In genomic region chr11:121456816-121457431, GRCh38 we compare ENCODE assay signal across 16 cellular contexts. TPM values are rescaled to one million over a fixed set of nuclear protein-coding genes. Genes with fewer than 3 reads are reported as not detected.
A peak's percentile ranks its signal among the peaks of the same experiment; 100 is the strongest.
DNase-seq lines count a peak whose midpoint lies in the region; ATAC-seq and TF ChIP-seq lines count a peak whose summit lies in the region.
"Had no signal": no experiment of that assay in that cellular context is flagged by ENCODE, and none has a peak within 500 bp of the region (broad histone marks: within the 10 kb centered on the region; RNA-seq: fewer than 3 reads in every experiment).

No MANE protein-coding gene starts in this region.

- H3K79me2 ChIP-seq in Loucy (ENCODE audit: insufficient read depth, low read length) (peaks cover 97% of the 10 kb centered on the region), smooth muscle cell (ENCODE audit: low read depth) (no peaks in the 10 kb centered on the region)

- H3K9me2 ChIP-seq in Loucy (replicated peaks; ENCODE audit: low read depth, low read length), result no peaks in the 10 kb centered on the region

- peaks cover 26% of the 10 kb centered on the region for H4K20me1 ChIP-seq in Loucy (ENCODE audit: insufficient read depth, low read length, poor library complexity, severe bottlenecking)
- no peaks in the 10 kb centered on the region for H4K20me1 ChIP-seq in smooth muscle cell (ENCODE audit: low read depth)

- H3K36me3 ChIP-seq in Loucy (ENCODE audit: insufficient read depth, low read length), result no peaks in the 10 kb centered on the region
- no peaks in the 10 kb centered on the region for H3K36me3 ChIP-seq in smooth muscle cell (ENCODE audit: low read depth)
- H3K36me3 ChIP-seq: stomach had no signal

- no peak overlapping the region for H2AFZ ChIP-seq in Loucy (ENCODE audit: low read length)
- H2AFZ ChIP-seq in smooth muscle cell (ENCODE audit: low read depth), result no peak overlapping the region

- H3K9me3 ChIP-seq in Loucy (ENCODE audit: insufficient read depth, low read depth, low read length) (no peaks in the 10 kb centered on the region), smooth muscle cell (replicated peaks; ENCODE audit: low read depth) (no peaks in the 10 kb centered on the region)
- H3K9me3 ChIP-seq: stomach had no signal

- peaks cover 78% of the 10 kb centered on the region for H3K4me1 ChIP-seq in Loucy (ENCODE audit: insufficient read depth, low read length, poor library complexity, severe bottlenecking)
- H3K4me1 ChIP-seq in smooth muscle cell (ENCODE audit: low read depth), result peaks cover 11% of the 10 kb centered on the region

- H3K4me2 ChIP-seq in Loucy (ENCODE audit: low read depth, low read length, poor library complexity, severe bottlenecking), result peak overlapping the region; percentile 87
- no peak overlapping the region for H3K4me2 ChIP-seq in smooth muscle cell

- DNase-seq in T-helper 1 cell (no peak), nephron progenitor cell (no peak), smooth muscle cell (lab: John Stamatoyannopoulos, UW; ENCODE audit: unreplicated experiment) (no peak), dedifferentiated amniotic fluid mesenchymal stem cell (ENCODE audit: extremely low spot score) (no peak)
- DNase-seq: 8988T, GF-D8, KBM-7, NCI-H1105 treated with DMSO at 0.1 percent for 48 hours, NCI-H2227 treated with DMSO at 0.1 percent for 48 hours, SHP77 treated with DMSO at 0.1 percent for 48 hours, stomach had no signal

- H3K27me3 Mint-ChIP-seq in T-helper 1 cell treated with Interleukin-12 subunit alpha and Interleukin-12 subunit beta and Interleukin-4 antibody, amounts not matched to agents 30 μg/mL and 1 μg/mL, for 36 hours (ENCODE audit: low read depth), result no peaks in the 10 kb centered on the region
- peaks cover 18% of the 10 kb centered on the region for H3K27me3 Mint-ChIP-seq in nephron progenitor cell (ENCODE audit: low read depth, poor library complexity)

- ATAC-seq in GM19035 (IDR thresholded peaks at IDR 0.05; ENCODE audit: unreplicated experiment), result no peak

- no peaks in the 10 kb centered on the region for H3K27me3 ChIP-seq in Loucy (ENCODE audit: insufficient read depth, low read length, poor library complexity, severe bottlenecking)
- peaks cover 8% of the 10 kb centered on the region for H3K27me3 ChIP-seq in smooth muscle cell (ENCODE audit: low read depth)

- peak overlapping the region; percentile 16 for H3K4me3 Mint-ChIP-seq in T-helper 1 cell treated with Interleukin-12 subunit alpha and Interleukin-12 subunit beta and Interleukin-4 antibody, amounts not matched to agents 30 μg/mL and 1 μg/mL, for 36 hours
- no peak overlapping the region for H3K4me3 Mint-ChIP-seq in nephron progenitor cell

- H3K4me1 Mint-ChIP-seq in T-helper 1 cell treated with Interleukin-12 subunit alpha and Interleukin-12 subunit beta and Interleukin-4 antibody, amounts not matched to agents 30 μg/mL and 1 μg/mL, for 36 hours (ENCODE audit: low read depth), result peaks cover 73% of the 10 kb centered on the region
- peaks cover 95% of the 10 kb centered on the region for H3K4me1 Mint-ChIP-seq in nephron progenitor cell

- TF ChIP-seq CTCF in Loucy (conservative IDR thresholded peaks at IDR 0.05; ENCODE audit: low read length) (no peak), nephron progenitor cell (IDR thresholded peaks at IDR 0.05) (no peak), smooth muscle cell (IDR thresholded peaks at IDR 0.05; ENCODE audit: borderline replicate concordance, insufficient read depth, poor library complexity, severe bottlenecking) (no peak)

- peaks cover 57% of the 10 kb centered on the region for H3K36me3 Mint-ChIP-seq in T-helper 1 cell treated with Interleukin-12 subunit alpha and Interleukin-12 subunit beta and Interleukin-4 antibody, amounts not matched to agents 30 μg/mL and 1 μg/mL, for 36 hours (ENCODE audit: low read depth)
- peaks cover 12% of the 10 kb centered on the region for H3K36me3 Mint-ChIP-seq in nephron progenitor cell (ENCODE audit: low read depth)

- H3K4me3 ChIP-seq in Loucy (ENCODE audit: low read length, poor library complexity, severe bottlenecking) (peak overlapping the region; percentile 78), smooth muscle cell (no peak overlapping the region)
- H3K4me3 ChIP-seq: skin epidermis, stomach had no signal

- no peak overlapping the region for H3K27ac Mint-ChIP-seq in T-helper 1 cell treated with Interleukin-12 subunit alpha and Interleukin-12 subunit beta and Interleukin-4 antibody, amounts not matched to agents 30 μg/mL and 1 μg/mL, for 36 hours
- peak overlapping the region; percentile 64 for H3K27ac Mint-ChIP-seq in nephron progenitor cell

- peak overlapping the region; percentile 76 for H3K9ac ChIP-seq in Loucy (ENCODE audit: low read depth, low read length, poor library complexity, severe bottlenecking)
- no peak overlapping the region for H3K9ac ChIP-seq in smooth muscle cell (ENCODE audit: low read depth)

- H3K9me3 Mint-ChIP-seq in T-helper 1 cell treated with Interleukin-12 subunit alpha and Interleukin-12 subunit beta and Interleukin-4 antibody, amounts not matched to agents 30 μg/mL and 1 μg/mL, for 36 hours, result no peaks in the 10 kb centered on the region
- no peaks in the 10 kb centered on the region for H3K9me3 Mint-ChIP-seq in nephron progenitor cell

- 84% methylated on average over 11 of the region's 11 CpGs for WGBS in smooth muscle cell (ENCODE audit: low lambda C conversion rate)

- peak overlapping the region; percentile 44 for H3K27ac ChIP-seq in angular gyrus (ENCODE audit: low read depth, low read length)
- H3K27ac ChIP-seq in smooth muscle cell (ENCODE audit: low read depth), result no peak overlapping the region

- H3F3A ChIP-seq in Loucy (ENCODE audit: low read depth) (no peaks in the 10 kb centered on the region), smooth muscle cell (ENCODE audit: low read depth) (no peaks in the 10 kb centered on the region)

RNA-seq across cellular contexts. Expression of gene SORL1, which starts 4.8 kb away (rescaled TPM):
- 5.8 and 6.0 TPM in 2 replicates for total RNA-seq in smooth muscle cell
- polyA plus RNA-seq in smooth muscle cell, result 1.2 and 2.0 TPM in 2 replicates
